In genomic region chr11:72038491-72038890, GRCh38 we compare ENCODE assay signal across 8 cellular contexts. TPM values are rescaled to one million over a fixed set of nuclear protein-coding genes. Genes with fewer than 3 reads are reported as not detected.
DNase-seq lines count a peak whose midpoint lies in the region; ATAC-seq and TF ChIP-seq lines count a peak whose summit lies in the region.

No MANE protein-coding gene starts in this region.

- no peak overlapping the region for H2AFZ ChIP-seq in neuronal stem cell (ENCODE audit: low read length)

- TF ChIP-seq CTCF in HFFc6 (IDR thresholded peaks at IDR 0.05), result no peak
- no peak for TF ChIP-seq CTCF in ascending aorta (IDR thresholded peaks at IDR 0.05)

- no peak overlapping the region for H3K27ac Mint-ChIP-seq in HFFc6

- H4K91ac ChIP-seq in neuronal stem cell (ENCODE audit: low read depth, low read length, poor library complexity), result no peak overlapping the region

- DNase-seq in HFFc6, result peak; percentile 64
- DNase-seq in ascending aorta (ENCODE audit: low spot score in 2 of 2), result peak in 1 of 2 donors; percentile 81
- DNase-seq in NCI-H1436 (lab: John Stamatoyannopoulos, UW), result no peak
- no peak for DNase-seq in neuronal stem cell (ENCODE audit: low spot score)

- no peak overlapping the region for H2AK5ac ChIP-seq in neuronal stem cell (ENCODE audit: low read depth, low read length)

- H3K4me2 ChIP-seq in neuronal stem cell (ENCODE audit: insufficient read depth, low read length, poor library complexity, severe bottlenecking), result no peak overlapping the region

- peaks cover 28% of the 10 kb centered on the region for H3K4me1 Mint-ChIP-seq in HFFc6 (ENCODE audit: low read depth)

- H3K27me3 Mint-ChIP-seq in HFFc6 (ENCODE audit: insufficient read depth), result no peaks in the 10 kb centered on the region; the same call in 1 of the 2 replicates

- H3K9ac ChIP-seq in iPS-18a (ENCODE audit: low read length), result no peak overlapping the region
- peak overlapping the region; percentile 64 to 91 (median 82) for H3K9ac ChIP-seq in subcutaneous abdominal adipose tissue (ENCODE audit: low read length in 5 of 5)
- no peak overlapping the region for H3K9ac ChIP-seq in neuronal stem cell (ENCODE audit: low read depth, low read length, poor library complexity)

- no peaks in the 10 kb centered on the region for H3K9me3 Mint-ChIP-seq in HFFc6

- no peak overlapping the region for H2BK12ac ChIP-seq in neuronal stem cell (ENCODE audit: low read length)

- no peak overlapping the region for H2BK5ac ChIP-seq in neuronal stem cell (ENCODE audit: low read length)

- H3K4me3 ChIP-seq in ascending aorta, result peak overlapping the region; percentile 59 to 68
- peak overlapping the region; percentile 61 for H3K4me3 ChIP-seq in iPS-18a (ENCODE audit: low read length)
- H3K4me3 ChIP-seq in subcutaneous abdominal adipose tissue (ENCODE audit: low read depth in 1 of 5, low read length in 5 of 5), result peak overlapping the region; percentile 74 to 92 (median 87)
- H3K4me3 ChIP-seq in neuronal stem cell (ENCODE audit: low read length in 2 of 2), result no peak overlapping the region

- no peak overlapping the region for H2BK120ac ChIP-seq in neuronal stem cell (ENCODE audit: low read depth, low read length)

- no peak overlapping the region for H3K4me3 Mint-ChIP-seq in HFFc6

- peaks cover 13% of the 10 kb centered on the region; the same call in 1 of the 2 replicates for H3K36me3 Mint-ChIP-seq in HFFc6 (ENCODE audit: low read depth)

- H3K36me3 ChIP-seq in ascending aorta (peaks cover 18 to 23% of the 10 kb centered on the region in 2 donors), iPS-18a (ENCODE audit: control insufficient read depth, low read depth, low read length) (peaks cover 11% of the 10 kb centered on the region), subcutaneous abdominal adipose tissue (ENCODE audit: control insufficient read depth in 5 of 5, insufficient read depth in 5 of 5, low read length in 5 of 5) (peaks cover 2 to 22% (median 17%) of the 10 kb centered on the region in 5 donors), neuronal stem cell (replicated peaks in 1 of 2; ENCODE audit: control insufficient read depth in 2 of 2, insufficient read depth in 2 of 2, low read length in 2 of 2) (peaks cover 7 to 37% of the 10 kb centered on the region in 2 donors)

- WGBS in neuronal stem cell (ENCODE audit: extremely low coverage in 2 of 2, insufficient read length in 2 of 2, insufficient replicate concordance in 1 of 2), 2 donors, result no CpG with 5 or more reads among the region's 2 CpGs

- H3K27me3 ChIP-seq in ascending aorta (no peaks in the 10 kb centered on the region), iPS-18a (ENCODE audit: control insufficient read depth, insufficient read depth, low read length) (no peaks in the 10 kb centered on the region), subcutaneous abdominal adipose tissue (ENCODE audit: control insufficient read depth in 5 of 5, insufficient read depth in 4 of 5, low read length in 5 of 5) (no peaks in the 10 kb centered on the region), neuronal stem cell (ENCODE audit: control insufficient read depth in 3 of 3, insufficient read depth in 3 of 3, low read depth in 1 of 3, low read length in 3 of 3) (no peaks in the 10 kb centered on the region)

- H3K4me1 ChIP-seq in ascending aorta (peaks cover 8 to 60% of the 10 kb centered on the region in 2 donors), iPS-18a (ENCODE audit: control insufficient read depth, low read depth, low read length) (peaks cover 41% of the 10 kb centered on the region), subcutaneous abdominal adipose tissue (ENCODE audit: control insufficient read depth in 5 of 5, insufficient read depth in 5 of 5, low read length in 5 of 5) (peaks cover 24 to 71% (median 64%) of the 10 kb centered on the region in 5 donors), neuronal stem cell (ENCODE audit: control insufficient read depth in 2 of 2, insufficient read depth in 1 of 2, low read depth in 1 of 2, low read length in 2 of 2) (peaks cover 18 to 23% of the 10 kb centered on the region in 2 donors)

- no peak overlapping the region for H3K4ac ChIP-seq in neuronal stem cell (ENCODE audit: low read length)

- ATAC-seq in HG02759 (IDR thresholded peaks at IDR 0.05; ENCODE audit: unreplicated experiment) (no peak), GM18870 (IDR thresholded peaks at IDR 0.05; ENCODE audit: unreplicated experiment) (no peak)

- no peak overlapping the region for H4K8ac ChIP-seq in neuronal stem cell (ENCODE audit: low read depth, low read length)

- H3K27ac ChIP-seq in ascending aorta, result peak overlapping the region; percentile 97
- peak overlapping the region; percentile 33 for H3K27ac ChIP-seq in iPS-18a (ENCODE audit: low read length)
- peak overlapping the region; percentile 99 for H3K27ac ChIP-seq in subcutaneous abdominal adipose tissue (ENCODE audit: low read depth, low read length)
- no peak overlapping the region for H3K27ac ChIP-seq in neuronal stem cell (replicated peaks; ENCODE audit: low read length)

- intact Hi-C loops in ascending aorta (cut with DNase I), result loop anchor here (5.0 kb wide), 1 partner anchor 184 kb away; the partner anchor contains the start of gene INPPL1

- H3K9me3 ChIP-seq in ascending aorta (no peaks in the 10 kb centered on the region), iPS-18a (ENCODE audit: control insufficient read depth, low read depth, low read length) (no peaks in the 10 kb centered on the region), subcutaneous abdominal adipose tissue (ENCODE audit: control insufficient read depth in 5 of 5, low read length in 5 of 5) (no peaks in the 10 kb centered on the region), neuronal stem cell (replicated peaks in 1 of 2; ENCODE audit: control insufficient read depth in 2 of 2, insufficient read depth in 1 of 2, low read depth in 1 of 2, low read length in 2 of 2) (no peaks in the 10 kb centered on the region)

- H3K79me1 ChIP-seq in neuronal stem cell (ENCODE audit: low read depth, low read length), result peaks cover 9% of the 10 kb centered on the region

- no peak overlapping the region for H3K14ac ChIP-seq in neuronal stem cell (ENCODE audit: low read length)

- H3K18ac ChIP-seq in neuronal stem cell (ENCODE audit: low read length), result no peak overlapping the region

- H3K23ac ChIP-seq in neuronal stem cell (ENCODE audit: low read depth, low read length, poor library complexity), result no peak overlapping the region

- no peak overlapping the region for H2BK15ac ChIP-seq in neuronal stem cell (ENCODE audit: low read length)

RNA-seq across cellular contexts. Expression of gene IL18BP, which starts 39.8 kb away (rescaled TPM):
- total RNA-seq in HFFc6 (2021; fragmentation: NEBNext Ultra II Directional; extraction: Animal tissue kit (Norgen Biotek cat#: 25700)), result 1 to 10 TPM; 1.5 to 2.3 (median 1.8) TPM
- total RNA-seq in ascending aorta, result 5.0 TPM
- polyA plus RNA-seq in neuronal stem cell (2013, experiment 1 of 2), result 7.6 TPM
- polyA plus RNA-seq in neuronal stem cell (2013, experiment 2 of 2), result 7.4 TPM

RNA-seq across cellular contexts. Expression of gene NUMA1, which starts 41.9 kb away (rescaled TPM):
- 100 to 1,000 TPM; 127 to 148 (median 137) TPM for total RNA-seq in HFFc6 (2021; fragmentation: NEBNext Ultra II Directional; extraction: Animal tissue kit (Norgen Biotek cat#: 25700))
- total RNA-seq in ascending aorta, result 289 TPM
- 81.2 TPM for polyA plus RNA-seq in neuronal stem cell (2013, experiment 1 of 2)
- 78.8 TPM for polyA plus RNA-seq in neuronal stem cell (2013, experiment 2 of 2)

RNA-seq across cellular contexts. Expression of gene LRRC51, which starts 42.2 kb away (rescaled TPM):
- 10 to 100 TPM in 1 of 6 experiments, 1 to 10 TPM in 5; 7.4 to 12.4 (median 8.5) TPM for total RNA-seq in HFFc6 (2021; fragmentation: NEBNext Ultra II Directional; extraction: Animal tissue kit (Norgen Biotek cat#: 25700))
- 12.9 TPM for total RNA-seq in ascending aorta
- 7.1 TPM for polyA plus RNA-seq in neuronal stem cell (2013, experiment 1 of 2)
- 8.5 TPM for polyA plus RNA-seq in neuronal stem cell (2013, experiment 2 of 2)

Comparison
In these comparisons a context has a peak if more than half of its experiments do, and no peak if none do; other contexts are left out.
1. H3K4me3 ChIP-seq: peak in ascending aorta (2 of 2), iPS-18a (single experiment) and subcutaneous abdominal adipose tissue (5 of 5); none in neuronal stem cell (0 of 2).
2. H3K9ac ChIP-seq: peak in subcutaneous abdominal adipose tissue (5 of 5); none in iPS-18a (single experiment) and neuronal stem cell (single experiment).